Comparison of ENCODE assay signal across 8 cellular contexts in genomic region chr17:76558210-76559095, GRCh38. TPM values are rescaled to one million over a fixed set of nuclear protein-coding genes. Genes with fewer than 3 reads are reported as not detected.
DNase-seq lines count a peak whose midpoint lies in the region; ATAC-seq and TF ChIP-seq lines count a peak whose summit lies in the region.

No MANE protein-coding gene starts in this region.

- peaks cover 21% of the 10 kb centered on the region for H3K4me1 Mint-ChIP-seq in endodermal cell

- peak overlapping the region; percentile 99 for H3K27ac Mint-ChIP-seq in endodermal cell

- POLR2A ChIA-PET in AG04449 (lab: Yijun Ruan, JAX), result interaction anchor here (1.2 to 2.5 kb wide), 5 partner anchors 12 to 153 kb away, joined by 5 to 9 read pairs (median 5); no protein-coding TSS in a partner anchor

- H3K27me3 ChIP-seq in endodermal cell (ENCODE audit: control insufficient read depth, insufficient read depth, low read length, poor library complexity, severe bottlenecking), result no peaks in the 10 kb centered on the region

- H3K4me3 ChIP-seq in AG04449 (ENCODE audit: low read depth, low read length), result peak overlapping the region; percentile 96
- H3K4me3 ChIP-seq in endodermal cell (ENCODE audit: low read length), result peak overlapping the region; percentile 96

- TF ChIP-seq CTCF in AG04449 (IDR thresholded peaks at IDR 0.05; ENCODE audit: insufficient read depth, low read length, missing control alignments) (peak; percentile 52), GM12872 (IDR thresholded peaks at IDR 0.05; ENCODE audit: insufficient read depth, low read depth, low read length) (peak; percentile 54; the same call in 2 of the 3 replicates), endodermal cell (conservative IDR thresholded peaks at IDR 0.05) (peak; percentile 72)

- H3K4me3 Mint-ChIP-seq in endodermal cell, result peak overlapping the region; percentile 94

- peaks cover 36% of the 10 kb centered on the region for H3K36me3 ChIP-seq in endodermal cell (ENCODE audit: control insufficient read depth, insufficient read depth, low read length)

- CTCF ChIA-PET in AG04449 (lab: Yijun Ruan, JAX), result interaction anchor here (0.5 to 7.9 kb wide), 26 partner anchors 9 to 510 kb away, joined by 3 to 123 read pairs (median 5); partner anchors contain the start of genes JMJD6, METTL23 and PRCD

- peaks cover 41% of the 10 kb centered on the region for H3K36me3 Mint-ChIP-seq in endodermal cell (ENCODE audit: low read depth)

- DNase-seq in AG04449 (ENCODE audit: low read depth, low spot score) (no peak), RPMI8226 (peak; percentile 43), endodermal cell (no peak), myocyte (ENCODE audit: low read depth) (peak; percentile 57)

- no peaks in the 10 kb centered on the region for H3K9me3 Mint-ChIP-seq in endodermal cell

- no peak overlapping the region for H3K27ac ChIP-seq in endodermal cell (ENCODE audit: low read depth, low read length)

- H3K9ac ChIP-seq in endodermal cell (ENCODE audit: extremely low read depth, low read length, poor library complexity, severe bottlenecking), result peak overlapping the region; percentile 97

- no peaks in the 10 kb centered on the region for H3K27me3 Mint-ChIP-seq in endodermal cell (ENCODE audit: insufficient read depth)

- no peaks in the 10 kb centered on the region for H3K9me3 ChIP-seq in endodermal cell (ENCODE audit: control insufficient read depth, low read length)

- peaks cover 5% of the 10 kb centered on the region for H3K4me1 ChIP-seq in endodermal cell (ENCODE audit: control insufficient read depth, insufficient read depth, low read length)

- WGBS in endodermal cell (ENCODE audit: insufficient coverage in 1 of 2, insufficient read length in 1 of 2), 2 experiments, result 0 to 1% methylated on average over 11 to 14 of the region's 14 CpGs

- ATAC-seq in HG03469 (IDR thresholded peaks at IDR 0.05; ENCODE audit: unreplicated experiment) (no peak), HG03378 (IDR thresholded peaks at IDR 0.05; ENCODE audit: unreplicated experiment) (no peak), HG02884 (IDR thresholded peaks at IDR 0.05; ENCODE audit: unreplicated experiment) (no peak)

RNA-seq across cellular contexts. Expression of gene PRCD, which starts 18.6 kb away (rescaled TPM):
- total RNA-seq in endodermal cell (1 to 10 TPM; 3.2 to 4.8 TPM), myocyte (not detected in 2 replicates)
- 0.50 TPM for polyA plus RNA-seq in endodermal cell (2013, experiment 1 of 2)
- 2.2 TPM for polyA plus RNA-seq in endodermal cell (2013, experiment 2 of 2)
- polyA plus RNA-seq in myocyte (2012), result 0.54 TPM

RNA-seq across cellular contexts. Expression of gene CYGB, which starts 20.9 kb away (rescaled TPM):
- 1 to 10 TPM; 2.0 to 3.4 TPM for total RNA-seq in endodermal cell
- 3.3 TPM for polyA plus RNA-seq in endodermal cell (2013, experiment 1 of 2)
- polyA plus RNA-seq in endodermal cell (2013, experiment 2 of 2), result 2.3 TPM
- 3.2 and 7.7 TPM in 2 replicates for total RNA-seq in myocyte
- 2.4 TPM for polyA plus RNA-seq in myocyte (2012)

RNA-seq across cellular contexts. Expression of gene ST6GALNAC2, which starts 27.2 kb away (rescaled TPM):
- 10 to 100 TPM; 15.1 to 26.9 TPM for total RNA-seq in endodermal cell
- polyA plus RNA-seq in endodermal cell (2013, experiment 1 of 2), result 3.5 TPM
- polyA plus RNA-seq in endodermal cell (2013, experiment 2 of 2), result 3.6 TPM
- 0.78 and 0.91 TPM in 2 replicates for total RNA-seq in myocyte
- 4.8 TPM for polyA plus RNA-seq in myocyte (2012)

RNA-seq across cellular contexts. Expression of gene RHBDF2, which starts 57.2 kb away (rescaled TPM):
- total RNA-seq in endodermal cell, result 10 to 100 TPM; 28.5 to 31.1 TPM
- 6.1 TPM for polyA plus RNA-seq in endodermal cell (2013, experiment 1 of 2)
- 6.0 TPM for polyA plus RNA-seq in endodermal cell (2013, experiment 2 of 2)
- total RNA-seq in myocyte, result 6.5 and 7.5 TPM in 2 replicates
- polyA plus RNA-seq in myocyte (2012), result 10.6 TPM

Comparison
In these comparisons a context has a peak if more than half of its experiments do, and no peak if none do; other contexts are left out.
1. DNase-seq: peak in RPMI8226 (single experiment) and myocyte (single experiment); none in AG04449 (single experiment) and endodermal cell (single experiment).
2. Peak in every context shown above with its lines, with median percentiles within 50 percentile points of each other: CTCF ChIP-seq.